ENCODE assay signal across 21 cellular contexts in genomic region chr3:126834596-126835471, GRCh38.
A peak's percentile ranks its signal among the peaks of the same experiment; 100 is the strongest.
DNase-seq lines count a peak whose midpoint lies in the region; ATAC-seq, FAIRE-seq and TF ChIP-seq lines count a peak whose summit lies in the region.
"Had no signal": no experiment of that assay in that cellular context is flagged by ENCODE, and none has a peak within 500 bp of the region (broad histone marks: within the 10 kb centered on the region; RNA-seq: fewer than 3 reads in every experiment).

No MANE protein-coding gene starts in this region.

- intact Hi-C loops in MCF 10A (cut with micrococcal nuclease), result loop anchor here (5.0 kb wide), 1 partner anchor 83 kb away; no protein-coding TSS in a partner anchor
- intact Hi-C loops in breast epithelium (cut with DNase I; ENCODE audit: low total_unique reads), result no loop called here

- no peak for TF ChIP-seq EP300 in gastroesophageal sphincter (IDR thresholded peaks at IDR 0.05)

- H3K27ac Mint-ChIP-seq in MCF 10A (ENCODE audit: low read depth, unreplicated experiment) (peak overlapping the region; percentile 41), T-helper 17 cell (peak overlapping the region; percentile 29)
- H3K27ac Mint-ChIP-seq: activated CD8-positive, alpha-beta T cell treated with anti-CD3 and anti-CD28 coated beads for 36 hours; activated naive CD8-positive, alpha-beta T cell treated with anti-CD3 and anti-CD28 coated beads for 36 hours; activated T-cell treated with anti-CD3 and anti-CD28 coated beads, Interleukin-2, amount 50 U/mL, for 72 hours had no signal

- dilution Hi-C loops in keratinocyte (cut with MboI; ENCODE audit: extremely low pct_ligation_motif_present, low sequenced_read_pairs), result no loop called here

- H3K27ac ChIP-seq in breast epithelium, result no peak overlapping the region
- no peak overlapping the region for H3K27ac ChIP-seq in keratinocyte (ENCODE audit: control insufficient read depth, insufficient read depth, low read length)
- no peak overlapping the region for H3K27ac ChIP-seq in gastroesophageal sphincter
- no peak overlapping the region for H3K27ac ChIP-seq in Peyer's patch
- H3K27ac ChIP-seq: parathyroid adenoma, transverse colon had no signal

- ATAC-seq in T-helper 17 cell (no peak), gastroesophageal sphincter (no peak)
- ATAC-seq: activated CD8-positive, alpha-beta T cell treated with anti-CD3 and anti-CD28 coated beads for 36 hours; activated T-cell treated with anti-CD3 and anti-CD28 coated beads, Interleukin-2, amount 50 U/mL, for 72 hours had no signal

- no peaks in the 10 kb centered on the region for H3K27me3 ChIP-seq in breast epithelium
- no peaks in the 10 kb centered on the region for H3K27me3 ChIP-seq in keratinocyte (ENCODE audit: control insufficient read depth, extremely low read depth, insufficient read depth, low read length)
- no peaks in the 10 kb centered on the region for H3K27me3 ChIP-seq in gastroesophageal sphincter
- no peaks in the 10 kb centered on the region for H3K27me3 ChIP-seq in Peyer's patch
- H3K27me3 ChIP-seq: transverse colon had no signal

- H3K27me3 Mint-ChIP-seq in MCF 10A (ENCODE audit: insufficient read depth, unreplicated experiment), result no peaks in the 10 kb centered on the region
- H3K27me3 Mint-ChIP-seq in T-helper 17 cell, result no peaks in the 10 kb centered on the region
- H3K27me3 Mint-ChIP-seq: activated CD8-positive, alpha-beta T cell treated with anti-CD3 and anti-CD28 coated beads for 36 hours; activated naive CD8-positive, alpha-beta T cell treated with anti-CD3 and anti-CD28 coated beads for 36 hours; CD4-positive, alpha-beta memory T cell had no signal

- H3K36me3 Mint-ChIP-seq in MCF 10A (ENCODE audit: insufficient read depth, unreplicated experiment), result no peaks in the 10 kb centered on the region
- H3K36me3 Mint-ChIP-seq in T-helper 17 cell (ENCODE audit: low read depth), result no peaks in the 10 kb centered on the region

- no peak overlapping the region for H2AFZ ChIP-seq in keratinocyte (ENCODE audit: control insufficient read depth, low read length)
- H2AFZ ChIP-seq: parathyroid adenoma had no signal

- DNase-seq in MCF 10A (ENCODE audit: unreplicated experiment) (peak; percentile 23), breast epithelium (ENCODE audit: low spot score in 2 of 2) (no peak), T-helper 17 cell (no peak), keratinocyte (ENCODE audit: low read depth, low spot score) (no peak), Peyer's patch (no peak), NCI-H2171 (lab: John Stamatoyannopoulos, UW) (no peak), NCI-H226 (no peak)
- DNase-seq: activated CD8-positive, alpha-beta T cell treated with anti-CD3 and anti-CD28 coated beads for 36 hours; activated naive CD8-positive, alpha-beta T cell treated with anti-CD3 and anti-CD28 coated beads for 36 hours; activated T-cell treated with anti-CD3 and anti-CD28 coated beads, Interleukin-2, amount 50 U/mL, for 72 hours; CD4-positive, alpha-beta memory T cell; effector CD8-positive, alpha-beta T cell; Kasumi-1; left cardiac atrium; NCI-H146; NCI-H446; small intestine; stimulated activated naive CD4-positive, alpha-beta T cell; transverse colon had no signal

- WGBS in gastroesophageal sphincter (ENCODE audit: low coverage in 1 of 2), 2 donors, result 100% methylated on average over 3 of the region's 13 CpGs

- no peak for FAIRE-seq in keratinocyte (lab: Jason Lieb, UNC)
- FAIRE-seq: small intestine had no signal

- H3K9me3 ChIP-seq in breast epithelium (no peaks in the 10 kb centered on the region), T-helper 17 cell (ENCODE audit: control insufficient read depth, low read length, poor library complexity, severe bottlenecking) (no peaks in the 10 kb centered on the region), keratinocyte (ENCODE audit: control insufficient read depth, low read depth, low read length) (no peaks in the 10 kb centered on the region), gastroesophageal sphincter (no peaks in the 10 kb centered on the region), Peyer's patch (no peaks in the 10 kb centered on the region)
- H3K9me3 ChIP-seq: transverse colon had no signal

- POLR2A ChIA-PET in MCF 10A (lab: Yijun Ruan, JAX), result interaction anchor here (1.0 to 2.1 kb wide), 3 partner anchors 10 to 52 kb away, joined by 3 to 4 read pairs (median 3); no protein-coding TSS in a partner anchor

- no peak for TF ChIP-seq POLR2A in breast epithelium (IDR thresholded peaks at IDR 0.05)
- TF ChIP-seq POLR2A in gastroesophageal sphincter (IDR thresholded peaks at IDR 0.05), result no peak
- TF ChIP-seq POLR2A in Peyer's patch (IDR thresholded peaks at IDR 0.05), result no peak

- H3K79me2 ChIP-seq in keratinocyte (ENCODE audit: control insufficient read depth, insufficient read depth, low read length), result no peaks in the 10 kb centered on the region

- CTCF ChIA-PET in MCF 10A (lab: Yijun Ruan, JAX), result interaction anchor here (0.8 to 1.5 kb wide), 6 partner anchors 13 to 148 kb away, joined by 3 to 6 read pairs (median 4); partner anchors contain the start of gene PLXNA1

- no TSS peak for BruUV-seq in MCF 10A (replicated peaks; lab: Mats Ljungman, UMichigan)

- H3K4me1 ChIP-seq in breast epithelium, result no peaks in the 10 kb centered on the region
- H3K4me1 ChIP-seq in keratinocyte (ENCODE audit: control insufficient read depth, extremely low read depth, insufficient read depth, low read length), result peaks cover 5% of the 10 kb centered on the region
- no peaks in the 10 kb centered on the region for H3K4me1 ChIP-seq in gastroesophageal sphincter
- H3K4me1 ChIP-seq in Peyer's patch, result no peaks in the 10 kb centered on the region
- H3K4me1 ChIP-seq: transverse colon had no signal

- no peaks in the 10 kb centered on the region for H4K20me1 ChIP-seq in keratinocyte (ENCODE audit: control insufficient read depth, extremely low read depth, insufficient read depth, low read length)

- H3K4me2 ChIP-seq in keratinocyte (ENCODE audit: control insufficient read depth, extremely low read depth, insufficient read depth, low read depth, low read length), result no peak overlapping the region

- peak overlapping the region; percentile 3 for H3K9ac ChIP-seq in keratinocyte (ENCODE audit: control insufficient read depth, extremely low read depth, insufficient read depth, low read length)
- H3K9ac ChIP-seq: parathyroid adenoma had no signal

- H3K4me3 ChIP-seq in breast epithelium, result no peak overlapping the region
- no peak overlapping the region for H3K4me3 ChIP-seq in keratinocyte (ENCODE audit: control insufficient read depth in 2 of 3, extremely low read depth in 1 of 3, insufficient read depth in 2 of 3, low read depth in 1 of 3, low read length in 3 of 3)
- no peak overlapping the region for H3K4me3 ChIP-seq in gastroesophageal sphincter
- no peak overlapping the region for H3K4me3 ChIP-seq in Peyer's patch
- H3K4me3 ChIP-seq: transverse colon had no signal

- TF ChIP-seq CTCF in MCF 10A (IDR thresholded peaks at IDR 0.05; ENCODE audit: unreplicated experiment) (no peak), breast epithelium (IDR thresholded peaks at IDR 0.05) (no peak), keratinocyte (optimal IDR thresholded peaks at IDR 0.05 in 1 of 3, IDR thresholded peaks at IDR 0.05 in 1 of 3, conservative IDR thresholded peaks at IDR 0.05 in 1 of 3; ENCODE audit: extremely low read depth in 1 of 3, insufficient read depth in 2 of 3, low read length in 3 of 3) (no peak), gastroesophageal sphincter (IDR thresholded peaks at IDR 0.05) (no peak), Peyer's patch (IDR thresholded peaks at IDR 0.05) (no peak)

- H3K36me3 ChIP-seq in breast epithelium (no peaks in the 10 kb centered on the region), keratinocyte (ENCODE audit: control insufficient read depth in 2 of 2, extremely low read depth in 1 of 2, insufficient read depth in 2 of 2, low read length in 2 of 2) (peaks cover 5% of the 10 kb centered on the region in 2 experiments), gastroesophageal sphincter (no peaks in the 10 kb centered on the region), Peyer's patch (no peaks in the 10 kb centered on the region)
- H3K36me3 ChIP-seq: transverse colon had no signal

- H3K4me3 Mint-ChIP-seq in MCF 10A (ENCODE audit: unreplicated experiment) (no peak overlapping the region), T-helper 17 cell (no peak overlapping the region)
- H3K4me3 Mint-ChIP-seq: activated CD8-positive, alpha-beta T cell treated with anti-CD3 and anti-CD28 coated beads for 36 hours; activated naive CD8-positive, alpha-beta T cell treated with anti-CD3 and anti-CD28 coated beads for 36 hours; activated T-cell treated with anti-CD3 and anti-CD28 coated beads, Interleukin-2, amount 50 U/mL, for 72 hours; CD4-positive, alpha-beta memory T cell had no signal

- no peaks in the 10 kb centered on the region for H3K9me3 Mint-ChIP-seq in MCF 10A (ENCODE audit: unreplicated experiment)
- H3K9me3 Mint-ChIP-seq: activated CD8-positive, alpha-beta T cell treated with anti-CD3 and anti-CD28 coated beads for 36 hours; activated naive CD8-positive, alpha-beta T cell treated with anti-CD3 and anti-CD28 coated beads for 36 hours; activated T-cell treated with anti-CD3 and anti-CD28 coated beads, Interleukin-2, amount 50 U/mL, for 72 hours had no signal

- H3K4me1 Mint-ChIP-seq in MCF 10A (ENCODE audit: insufficient read depth, unreplicated experiment), result peaks cover 25% of the 10 kb centered on the region
- peaks cover 6% of the 10 kb centered on the region for H3K4me1 Mint-ChIP-seq in T-helper 17 cell
- H3K4me1 Mint-ChIP-seq: activated naive CD8-positive, alpha-beta T cell treated with anti-CD3 and anti-CD28 coated beads for 36 hours had no signal

- H3K9me1 ChIP-seq in keratinocyte (ENCODE audit: control insufficient read depth, extremely low read depth, insufficient read depth, low read length), result no peaks in the 10 kb centered on the region
